ENCODE assay signal across 2 cellular contexts in genomic region chr5:90590170-90590569, GRCh38.
A peak's percentile ranks its signal among the peaks of the same experiment; 100 is the strongest.
TF ChIP-seq lines count a peak whose summit lies in the region.

No MANE protein-coding gene starts in this region.

TF ChIP-seq in HepG2, 621 proteins besides CTCF, POLR2A, EP300 and RAD21:
- TF ChIP-seq CREB1 (IDR thresholded peaks at IDR 0.05) (peak; percentile 70), CREB1 (CRISPR knock-in tag; IDR thresholded peaks at IDR 0.05) (no peak), ATF7 (IDR thresholded peaks at IDR 0.05) (0 out of 2 replicates have a peak, but pooled peaks have one; percentile 17), ATF7 (CRISPR knock-in tag; IDR thresholded peaks at IDR 0.05) (no peak), POGK (CRISPR knock-in tag; conservative IDR thresholded peaks at IDR 0.05) (no peak), MLXIP (CRISPR knock-in tag; IDR thresholded peaks at IDR 0.05; ENCODE audit: borderline replicate concordance) (no peak), HOXD1 (CRISPR knock-in tag; IDR thresholded peaks at IDR 0.05) (no peak), ARNT (IDR thresholded peaks at IDR 0.05) (no peak), CCAR2 (optimal IDR thresholded peaks at IDR 0.05; ENCODE audit: low read depth, low read length) (no peak)

TF ChIP-seq in K562, 482 proteins besides CTCF, POLR2A, EP300 and RAD21 (continues in another document):
- TF ChIP-seq RCOR1 (IDR thresholded peaks at IDR 0.05; ENCODE audit: borderline replicate concordance in 1 of 2, low read depth in 2 of 2, low read length in 2 of 2) = no peak
- TF ChIP-seq ARNT (IDR thresholded peaks at IDR 0.05) = no peak
- TF ChIP-seq POLR3A (IDR thresholded peaks at IDR 0.05; ENCODE audit: borderline replicate concordance, extremely low read depth, insufficient read depth, insufficient read length) = no peak
- peak; percentile 74 for TF ChIP-seq ATF3 (IDR thresholded peaks at IDR 0.05)
- TF ChIP-seq ATF3 (CRISPR knock-in tag; conservative IDR thresholded peaks at IDR 0.05) = no peak
- TF ChIP-seq ZNF431 (CRISPR knock-in tag; IDR thresholded peaks at IDR 0.05) = no peak
- no peak for TF ChIP-seq CREB3 (tag; conservative IDR thresholded peaks at IDR 0.05; ENCODE audit: low read depth)
- TF ChIP-seq ZNF212 (CRISPR knock-in tag; IDR thresholded peaks at IDR 0.05) = no peak
- TF ChIP-seq ZBTB33 (CRISPR knock-in tag; IDR thresholded peaks at IDR 0.05) = no peak
- no peak for TF ChIP-seq BMI1 (IDR thresholded peaks at IDR 0.05; ENCODE audit: low read length)
- no peak for TF ChIP-seq DLX4 (CRISPR knock-in tag; IDR thresholded peaks at IDR 0.05)
- TF ChIP-seq ATF1 (CRISPR knock-in tag; IDR thresholded peaks at IDR 0.05) = no peak
- peak; percentile 65 for TF ChIP-seq ATF1 (tag; IDR thresholded peaks at IDR 0.05)
- no peak for TF ChIP-seq SMARCC2 (IDR thresholded peaks at IDR 0.05; ENCODE audit: low read depth)
- peak; percentile 47; the same call in 1 of the 2 replicates for TF ChIP-seq ATF7 (IDR thresholded peaks at IDR 0.05)
- no peak for TF ChIP-seq KLF13 (tag; IDR thresholded peaks at IDR 0.05; ENCODE audit: borderline replicate concordance, low read depth)
- 0 out of 2 replicates have a peak, but pooled peaks have one; percentile 9 for TF ChIP-seq PKNOX1 (IDR thresholded peaks at IDR 0.05)
- no peak for TF ChIP-seq ZNF133 (CRISPR knock-in tag; IDR thresholded peaks at IDR 0.05)
- TF ChIP-seq KDM4B (IDR thresholded peaks at IDR 0.05; ENCODE audit: borderline replicate concordance in 2 of 2, low read depth in 1 of 2) = no peak
- no peak for TF ChIP-seq ZNF407 (IDR thresholded peaks at IDR 0.05; ENCODE audit: low read depth)
- TF ChIP-seq USF1 (CRISPR knock-in tag; IDR thresholded peaks at IDR 0.05) = no peak
- no peak for TF ChIP-seq THRAP3 (IDR thresholded peaks at IDR 0.05; ENCODE audit: borderline replicate concordance)
- no peak for TF ChIP-seq SREBF1 (IDR thresholded peaks at IDR 0.05; ENCODE audit: borderline replicate concordance, low read depth, low read length)
- TF ChIP-seq HES1 (IDR thresholded peaks at IDR 0.05; ENCODE audit: low read depth) = no peak
- TF ChIP-seq EHMT2 (IDR thresholded peaks at IDR 0.05) = no peak
- TF ChIP-seq FOXA1 (IDR thresholded peaks at IDR 0.05; ENCODE audit: borderline replicate concordance) = no peak
- TF ChIP-seq CREB1 (IDR thresholded peaks at IDR 0.05) = peak; percentile 58
- peak; percentile 38; the same call in 1 of the 2 replicates for TF ChIP-seq CREB1 (CRISPR knock-in tag; IDR thresholded peaks at IDR 0.05)
- no peak for TF ChIP-seq BCL6 (CRISPR knock-in tag; IDR thresholded peaks at IDR 0.05)
- TF ChIP-seq SRSF7 (optimal IDR thresholded peaks at IDR 0.05; ENCODE audit: low read depth, low read length) = no peak
- TF ChIP-seq CHAMP1 (IDR thresholded peaks at IDR 0.05) = no peak
- TF ChIP-seq RBM14 (IDR thresholded peaks at IDR 0.05; ENCODE audit: borderline replicate concordance, insufficient read depth, low read depth, low read length) = no peak
- no peak for TF ChIP-seq ILF3 (IDR thresholded peaks at IDR 0.05; ENCODE audit: borderline replicate concordance)
- no peak for TF ChIP-seq CREBBP (IDR thresholded peaks at IDR 0.05; ENCODE audit: low read depth, low read length)
- TF ChIP-seq HDAC2 (IDR thresholded peaks at IDR 0.05) = no peak
- TF ChIP-seq CXXC5 (CRISPR knock-in tag; IDR thresholded peaks at IDR 0.05) = no peak
- TF ChIP-seq SMAD3 (CRISPR knock-in tag; conservative IDR thresholded peaks at IDR 0.05) = no peak
- TF ChIP-seq ZNF512 (tag; IDR thresholded peaks at IDR 0.05) = no peak
